Comparison of ENCODE assay signal across 27 cellular contexts in genomic region chr2:187252063-187252462, GRCh38.
"Had no signal": no experiment of that assay in that cellular context is flagged by ENCODE, and none has a peak within 500 bp of the region (broad histone marks: within the 10 kb centered on the region; RNA-seq: fewer than 3 reads in every experiment).

No MANE protein-coding gene starts in this region.

- H3K27ac ChIP-seq: colonic mucosa, epithelial cell of prostate, esophagus squamous epithelium, gastrocnemius medialis, heart right ventricle, left lung, lower lobe of right lung had no signal

- H3K27me3 ChIP-seq: colonic mucosa, esophagus squamous epithelium, gastrocnemius medialis, heart right ventricle, left lung had no signal

- H3K27me3 Mint-ChIP-seq: dendritic cell treated with granulocyte-macrophage colony-stimulating factor and Interleukin-4, amounts not matched to agents 40 ng/mL and 50 ng/mL, for 4 days; effector memory CD8-positive, alpha-beta T cell had no signal

- H3K4me3 ChIP-seq: colonic mucosa, esophagus squamous epithelium, gastrocnemius medialis, heart right ventricle, left lung, lower lobe of right lung, mucosa of descending colon had no signal

- H3K9me3 ChIP-seq: colonic mucosa, esophagus squamous epithelium, gastrocnemius medialis, left lung, lower lobe of right lung, mucosa of descending colon had no signal

- DNase-seq: colonic mucosa; cortex of kidney; effector CD8-positive, alpha-beta T cell; effector memory CD8-positive, alpha-beta T cell; endodermal cell; erythroblast; esophagus squamous epithelium; foreskin fibroblast; foreskin melanocyte; gastrocnemius medialis; glutamatergic neuron; head of caudate nucleus; heart right ventricle; hippocampal formation; left cardiac atrium; left lung; lower lobe of right lung; mesenchymal stem cell; mucosa of descending colon had no signal

- H3K4me3 Mint-ChIP-seq: dendritic cell treated with granulocyte-macrophage colony-stimulating factor and Interleukin-4, amounts not matched to agents 40 ng/mL and 50 ng/mL, for 4 days; effector memory CD8-positive, alpha-beta T cell; endodermal cell; mesothelial cell of epicardium had no signal

- H3K9me3 Mint-ChIP-seq: effector memory CD8-positive, alpha-beta T cell; endodermal cell; mesothelial cell of epicardium had no signal

- FAIRE-seq: endometrium, islet of Langerhans, keratinocyte had no signal

- H3K4me1 ChIP-seq: colonic mucosa, esophagus squamous epithelium, gastrocnemius medialis, heart right ventricle, left lung, lower lobe of right lung had no signal

- H3K36me3 Mint-ChIP-seq: mesothelial cell of epicardium had no signal

- H3K4me1 Mint-ChIP-seq: endodermal cell, mesothelial cell of epicardium had no signal

- ATAC-seq: effector memory CD8-positive, alpha-beta T cell; esophagus mucosa; gastrocnemius medialis; heart right ventricle; left cardiac atrium; left lung; left ventricle myocardium superior; lower lobe of right lung; mucosa of descending colon had no signal

- H3K36me3 ChIP-seq: colonic mucosa, esophagus squamous epithelium, gastrocnemius medialis, heart right ventricle, left lung, lower lobe of right lung had no signal

- H3K27ac Mint-ChIP-seq: dendritic cell treated with granulocyte-macrophage colony-stimulating factor and Interleukin-4, amounts not matched to agents 40 ng/mL and 50 ng/mL, for 4 days; effector memory CD8-positive, alpha-beta T cell; endodermal cell; mesothelial cell of epicardium had no signal
